In genomic region chr15:31285772-31286261, GRCh38 we compare ENCODE assay signal across 18 cellular contexts. TPM values are rescaled to one million over a fixed set of nuclear protein-coding genes. Genes with fewer than 3 reads are reported as not detected.
DNase-seq lines count a peak whose midpoint lies in the region; ATAC-seq and TF ChIP-seq lines count a peak whose summit lies in the region.
"Had no signal": no experiment of that assay in that cellular context is flagged by ENCODE, and none has a peak within 500 bp of the region (broad histone marks: within the 10 kb centered on the region; RNA-seq: fewer than 3 reads in every experiment).

No MANE protein-coding gene starts in this region.

- DNase-seq in activated CD8-positive, alpha-beta T cell treated with anti-CD3 and anti-CD28 coated beads for 36 hours: no peak
- DNase-seq in activated CD8-positive, alpha-beta T cell treated with anti-CD3 and anti-CD28 coated beads, Interleukin-2, amount 10 ng/mL, durations not matched to agents 7 days and 5 days: no peak
- DNase-seq in HEK293T (ENCODE audit: extremely low spot score) (no peak), COLO668 (lab: John Stamatoyannopoulos, UW; ENCODE audit: unreplicated experiment) (no peak)
- DNase-seq in stimulated activated naive CD4-positive, alpha-beta T cell (lab: John Stamatoyannopoulos, UW): no peak
- no peak for DNase-seq in CD4-positive, alpha-beta T cell
- DNase-seq: activated CD4-positive, CD25-positive, alpha-beta regulatory T cell treated with anti-CD3 and anti-CD28 coated beads, Interleukin-2, amount 50 U/mL, for 72 hours; activated T-cell treated with anti-CD3 and anti-CD28 coated beads, Interleukin-2, amount 50 U/mL, for 1 hour; glutamatergic neuron; kidney; NCI-H226; T-cell had no signal

- CTCF ChIA-PET in activated CD8-positive, alpha-beta T cell treated with anti-CD3 and anti-CD28 coated beads for 36 hours (lab: Charles Lee): interaction anchor here (1.2 kb wide), 1 partner anchor 70 kb away, joined by 3 read pairs; no protein-coding TSS in a partner anchor
- CTCF ChIA-PET in activated CD8-positive, alpha-beta T cell treated with anti-CD3 and anti-CD28 coated beads, Interleukin-2, amount 10 ng/mL, durations not matched to agents 7 days and 5 days (lab: Charles Lee): no interaction called here
- CTCF ChIA-PET in HEK293T (lab: Yijun Ruan, JAX): no interaction called here
- CTCF ChIA-PET in CD4-positive, alpha-beta T cell (lab: Charles Lee): no interaction called here

- peaks cover 10% of the 10 kb centered on the region for H3K9me3 Mint-ChIP-seq in activated CD8-positive, alpha-beta T cell treated with anti-CD3 and anti-CD28 coated beads for 36 hours
- H3K9me3 Mint-ChIP-seq in activated CD8-positive, alpha-beta T cell treated with anti-CD3 and anti-CD28 coated beads, Interleukin-2, amount 10 ng/mL, durations not matched to agents 7 days and 5 days (ENCODE audit: insufficient read depth): peaks cover 16% of the 10 kb centered on the region
- H3K9me3 Mint-ChIP-seq in CD4-positive, alpha-beta T cell: peaks cover 3% of the 10 kb centered on the region

- H3K27me3 Mint-ChIP-seq in activated CD8-positive, alpha-beta T cell treated with anti-CD3 and anti-CD28 coated beads for 36 hours: no peaks in the 10 kb centered on the region
- H3K27me3 Mint-ChIP-seq in activated CD8-positive, alpha-beta T cell treated with anti-CD3 and anti-CD28 coated beads, Interleukin-2, amount 10 ng/mL, durations not matched to agents 7 days and 5 days (ENCODE audit: low read depth): peaks cover 9% of the 10 kb centered on the region
- no peaks in the 10 kb centered on the region for H3K27me3 Mint-ChIP-seq in CD4-positive, alpha-beta T cell
- H3K27me3 Mint-ChIP-seq: T-cell had no signal

- peaks cover 7% of the 10 kb centered on the region for H3K4me1 Mint-ChIP-seq in activated CD8-positive, alpha-beta T cell treated with anti-CD3 and anti-CD28 coated beads for 36 hours (ENCODE audit: low read depth)
- peaks cover 2% of the 10 kb centered on the region for H3K4me1 Mint-ChIP-seq in activated CD8-positive, alpha-beta T cell treated with anti-CD3 and anti-CD28 coated beads, Interleukin-2, amount 10 ng/mL, durations not matched to agents 7 days and 5 days (ENCODE audit: low read depth)
- no peaks in the 10 kb centered on the region for H3K4me1 Mint-ChIP-seq in CD4-positive, alpha-beta T cell (ENCODE audit: low read depth)

- no peak overlapping the region for H3K27ac ChIP-seq in CD4-positive, alpha-beta T cell (ENCODE audit: low read depth, low read length)
- H3K27ac ChIP-seq: epithelial cell of prostate, parathyroid adenoma, thoracic aorta had no signal

- no peaks in the 10 kb centered on the region for H3K9me3 ChIP-seq in CD4-positive, alpha-beta T cell (ENCODE audit: control insufficient read depth, low read length)
- H3K9me3 ChIP-seq: thoracic aorta had no signal

- POLR2A ChIA-PET in activated CD8-positive, alpha-beta T cell treated with anti-CD3 and anti-CD28 coated beads for 36 hours (lab: Charles Lee): no interaction called here
- POLR2A ChIA-PET in activated CD8-positive, alpha-beta T cell treated with anti-CD3 and anti-CD28 coated beads, Interleukin-2, amount 10 ng/mL, durations not matched to agents 7 days and 5 days (lab: Charles Lee): no interaction called here
- POLR2A ChIA-PET in HEK293T (lab: Yijun Ruan, JAX): no interaction called here
- POLR2A ChIA-PET in CD4-positive, alpha-beta T cell (lab: Charles Lee): no interaction called here

- peak; percentile 42 for ATAC-seq in activated CD8-positive, alpha-beta T cell treated with anti-CD3 and anti-CD28 coated beads for 36 hours
- no peak for ATAC-seq in activated CD8-positive, alpha-beta T cell treated with anti-CD3 and anti-CD28 coated beads, Interleukin-2, amount 10 ng/mL, durations not matched to agents 7 days and 5 days
- ATAC-seq in GM21737 (IDR thresholded peaks at IDR 0.05; ENCODE audit: unreplicated experiment) (peak; percentile 77), HG03135 (IDR thresholded peaks at IDR 0.05; ENCODE audit: unreplicated experiment) (peak; percentile 73)
- ATAC-seq in CD4-positive, alpha-beta T cell (ENCODE audit: poor library complexity): no peak
- ATAC-seq: Panc1, T-cell had no signal

- no peak overlapping the region for H3K27ac Mint-ChIP-seq in activated CD8-positive, alpha-beta T cell treated with anti-CD3 and anti-CD28 coated beads for 36 hours
- H3K27ac Mint-ChIP-seq in activated CD8-positive, alpha-beta T cell treated with anti-CD3 and anti-CD28 coated beads, Interleukin-2, amount 10 ng/mL, durations not matched to agents 7 days and 5 days: no peak overlapping the region
- no peak overlapping the region for H3K27ac Mint-ChIP-seq in CD4-positive, alpha-beta T cell
- H3K27ac Mint-ChIP-seq: T-cell had no signal

- no peaks in the 10 kb centered on the region for H3K27me3 ChIP-seq in CD4-positive, alpha-beta T cell (ENCODE audit: control insufficient read depth, insufficient read depth, low read length)

- H3K36me3 Mint-ChIP-seq in activated CD8-positive, alpha-beta T cell treated with anti-CD3 and anti-CD28 coated beads for 36 hours (ENCODE audit: low read depth): no peaks in the 10 kb centered on the region
- peaks cover 13% of the 10 kb centered on the region for H3K36me3 Mint-ChIP-seq in activated CD8-positive, alpha-beta T cell treated with anti-CD3 and anti-CD28 coated beads, Interleukin-2, amount 10 ng/mL, durations not matched to agents 7 days and 5 days (ENCODE audit: low read depth)
- H3K36me3 Mint-ChIP-seq in CD4-positive, alpha-beta T cell (ENCODE audit: low read depth): no peaks in the 10 kb centered on the region

- no peak for TF ChIP-seq CTCF in activated CD8-positive, alpha-beta T cell treated with anti-CD3 and anti-CD28 coated beads for 36 hours (IDR thresholded peaks at IDR 0.05)
- TF ChIP-seq CTCF in CD4-positive, alpha-beta T cell (IDR thresholded peaks at IDR 0.05): no peak

- intact Hi-C loops in activated CD8-positive, alpha-beta T cell treated with anti-CD3 and anti-CD28 coated beads for 36 hours (cut with micrococcal nuclease): no loop called here
- intact Hi-C loops in CD4-positive, alpha-beta T cell (cut with DNase I, micrococcal nuclease): no loop called here

- no peak overlapping the region for H3K4me3 Mint-ChIP-seq in activated CD8-positive, alpha-beta T cell treated with anti-CD3 and anti-CD28 coated beads for 36 hours
- H3K4me3 Mint-ChIP-seq in activated CD8-positive, alpha-beta T cell treated with anti-CD3 and anti-CD28 coated beads, Interleukin-2, amount 10 ng/mL, durations not matched to agents 7 days and 5 days: no peak overlapping the region
- H3K4me3 Mint-ChIP-seq in CD4-positive, alpha-beta T cell: no peak overlapping the region
- H3K4me3 Mint-ChIP-seq: T-cell had no signal

TF ChIP-seq in HEK293T, 16 proteins besides CTCF, POLR2A, EP300 and RAD21:
- no peak for TF ChIP-seq ARNT (IDR thresholded peaks at IDR 0.05)
- no peak for TF ChIP-seq NFRKB (IDR thresholded peaks at IDR 0.05)
- no peak for TF ChIP-seq ELF4 (IDR thresholded peaks at IDR 0.05)
- no peak for TF ChIP-seq ZNF384 (IDR thresholded peaks at IDR 0.05)
- TF ChIP-seq FOXA1 (IDR thresholded peaks at IDR 0.05): no peak
- TF ChIP-seq SP1 (IDR thresholded peaks at IDR 0.05): no peak
- no peak for TF ChIP-seq FOXM1 (IDR thresholded peaks at IDR 0.05; ENCODE audit: borderline replicate concordance)
- no peak for TF ChIP-seq SUZ12 (IDR thresholded peaks at IDR 0.05)
- no peak for TF ChIP-seq LEF1 (IDR thresholded peaks at IDR 0.05; ENCODE audit: borderline replicate concordance)
- TF ChIP-seq HDGF (IDR thresholded peaks at IDR 0.05; ENCODE audit: borderline replicate concordance): no peak
- TF ChIP-seq L3MBTL2 (conservative IDR thresholded peaks at IDR 0.05): no peak
- no peak for TF ChIP-seq TARDBP (IDR thresholded peaks at IDR 0.05)
- no peak for TF ChIP-seq BHLHE40 (IDR thresholded peaks at IDR 0.05; ENCODE audit: borderline replicate concordance)

RNA-seq across cellular contexts. Expression of gene KLF13, which starts 40.8 kb away (rescaled TPM):
- total RNA-seq in activated CD8-positive, alpha-beta T cell treated with anti-CD3 and anti-CD28 coated beads for 36 hours: 100 to 1,000 TPM; 163 to 175 TPM
- 100 to 1,000 TPM; 214 to 215 TPM for total RNA-seq in activated CD8-positive, alpha-beta T cell treated with anti-CD3 and anti-CD28 coated beads, Interleukin-2, amount 10 ng/mL, durations not matched to agents 7 days and 5 days
- total RNA-seq in CD4-positive, alpha-beta T cell: 100 to 1,000 TPM; 284 to 308 TPM

Comparison
In these comparisons a context has a peak if more than half of its experiments do, and no peak if none do; other contexts are left out.
1. ATAC-seq: peak in activated CD8-positive, alpha-beta T cell treated with anti-CD3 and anti-CD28 coated beads for 36 hours (single experiment), GM21737 (single experiment) and HG03135 (single experiment); none in activated CD8-positive, alpha-beta T cell treated with anti-CD3 and anti-CD28 coated beads, Interleukin-2, amount 10 ng/mL, durations not matched to agents 7 days and 5 days (single experiment) and CD4-positive, alpha-beta T cell (single experiment).